Comparison of ENCODE assay signal across 11 cellular contexts in genomic region chr13:77338961-77339401, GRCh38. TPM values are rescaled to one million over a fixed set of nuclear protein-coding genes. Genes with fewer than 3 reads are reported as not detected.
DNase-seq lines count a peak whose midpoint lies in the region; ATAC-seq and TF ChIP-seq lines count a peak whose summit lies in the region.
"Had no signal": no experiment of that assay in that cellular context is flagged by ENCODE, and none has a peak within 500 bp of the region (broad histone marks: within the 10 kb centered on the region; RNA-seq: fewer than 3 reads in every experiment).

No MANE protein-coding gene starts in this region.

- H3K27ac Mint-ChIP-seq in WTC11 (no peak overlapping the region), GM23338 (no peak overlapping the region)

- peak overlapping the region; percentile 67 to 87 (median 82) for H3K4me2 ChIP-seq in BLaER1 treated with 17β-estradiol and CSF1 and Interleukin-3, amounts not matched to agents 10 nM and 100 nM
- H3K4me2 ChIP-seq in SU-DHL-6 (ENCODE audit: low read depth, low read length, poor library complexity, severe bottlenecking) (peak overlapping the region; percentile 47), GM23338 (no peak overlapping the region)

- peaks cover 32 to 51% (median 40%) of the 10 kb centered on the region in 10 experiments for H3K4me1 ChIP-seq in BLaER1 treated with 17β-estradiol and CSF1 and Interleukin-3, amounts not matched to agents 10 nM and 100 nM
- H3K4me1 ChIP-seq in GM23338 (ENCODE audit: insufficient read depth): no peaks in the 10 kb centered on the region

- H3K9me2 ChIP-seq in SU-DHL-6 (replicated peaks; ENCODE audit: insufficient read depth, low read length): no peaks in the 10 kb centered on the region
- H3K9me2 ChIP-seq in GM23338 (ENCODE audit: insufficient read depth): 0 out of 2 replicates have a peak, but pooled peaks cover 4% of the 10 kb centered on the region

- no peaks in the 10 kb centered on the region for H4K20me1 ChIP-seq in BLaER1 treated with 17β-estradiol and CSF1 and Interleukin-3, amounts not matched to agents 10 nM and 100 nM
- H4K20me1 ChIP-seq in SU-DHL-6 (ENCODE audit: low read depth, low read length): no peaks in the 10 kb centered on the region
- no peaks in the 10 kb centered on the region for H4K20me1 ChIP-seq in GM23338 (replicated peaks; ENCODE audit: insufficient read depth)

- intact Hi-C loops in head of caudate nucleus (cut with DNase I): no loop called here

- peak overlapping the region; percentile 35 to 83 (median 73); a peak in 20 of 22 replicates for H3K27ac ChIP-seq in BLaER1 treated with 17β-estradiol and CSF1 and Interleukin-3, amounts not matched to agents 10 nM and 100 nM
- H3K27ac ChIP-seq in SU-DHL-6 (ENCODE audit: low read depth, low read length): peak overlapping the region; percentile 64
- no peak overlapping the region for H3K27ac ChIP-seq in GM23338 (ENCODE audit: low read depth)

- H3K27me3 Mint-ChIP-seq in WTC11 (ENCODE audit: low read depth) (no peaks in the 10 kb centered on the region), GM23338 (ENCODE audit: insufficient read depth, low read depth, poor library complexity) (peaks cover 4% of the 10 kb centered on the region)
- H3K27me3 Mint-ChIP-seq: CD4-positive, CD25-positive, alpha-beta regulatory T cell had no signal

- TF ChIP-seq CTCF in SU-DHL-6 (IDR thresholded peaks at IDR 0.05; ENCODE audit: insufficient read depth, low read length, poor library complexity, severe bottlenecking) (no peak), WTC11 (IDR thresholded peaks at IDR 0.05) (no peak), GM23338 (conservative IDR thresholded peaks at IDR 0.05; ENCODE audit: low read depth in 2 of 2) (no peak)

- peak overlapping the region in 4 of 10 experiments; percentile 16 to 33 (median 20); a peak in 5 of 20 replicates for H3K4me3 ChIP-seq in BLaER1 treated with 17β-estradiol and CSF1 and Interleukin-3, amounts not matched to agents 10 nM and 100 nM
- H3K4me3 ChIP-seq in SU-DHL-6 (ENCODE audit: insufficient read depth, low read length, poor library complexity, severe bottlenecking): no peak overlapping the region
- no peak overlapping the region for H3K4me3 ChIP-seq in GM23338

- H3K36me3 Mint-ChIP-seq in WTC11: no peaks in the 10 kb centered on the region
- H3K36me3 Mint-ChIP-seq in GM23338 (ENCODE audit: low read depth): no peaks in the 10 kb centered on the region
- H3K36me3 Mint-ChIP-seq: CD4-positive, CD25-positive, alpha-beta regulatory T cell had no signal

- H3K36me3 ChIP-seq in BLaER1 treated with 17β-estradiol and CSF1 and Interleukin-3, amounts not matched to agents 10 nM and 100 nM: no peaks in the 10 kb centered on the region
- H3K36me3 ChIP-seq in SU-DHL-6 (ENCODE audit: low read length) (no peaks in the 10 kb centered on the region), GM23338 (ENCODE audit: insufficient read depth) (no peaks in the 10 kb centered on the region)

- no peaks in the 10 kb centered on the region; the same call in 1 of the 2 replicates for H3F3A ChIP-seq in SU-DHL-6 (ENCODE audit: insufficient read depth)
- no peaks in the 10 kb centered on the region for H3F3A ChIP-seq in GM23338 (replicated peaks; ENCODE audit: low read depth)

- POLR2A ChIA-PET in WTC11 (lab: Charles Lee): no interaction called here

- peaks cover 0 to 12% (median 0%) of the 10 kb centered on the region in 11 experiments; a peak in 2 of 22 replicates for H3K9me3 ChIP-seq in BLaER1 treated with 17β-estradiol and CSF1 and Interleukin-3, amounts not matched to agents 10 nM and 100 nM (replicated peaks in 1 of 11)
- H3K9me3 ChIP-seq in SU-DHL-6 (ENCODE audit: insufficient read depth, low read length): no peaks in the 10 kb centered on the region

- H3K79me2 ChIP-seq in SU-DHL-6 (ENCODE audit: insufficient read depth, low read length) (no peaks in the 10 kb centered on the region), GM23338 (replicated peaks; ENCODE audit: insufficient read depth) (no peaks in the 10 kb centered on the region)

- H2AFZ ChIP-seq in SU-DHL-6 (ENCODE audit: low read depth, low read length, severe bottlenecking) (peak overlapping the region; percentile 40), GM23338 (no peak overlapping the region)

- H3K9ac ChIP-seq in BLaER1 treated with 17β-estradiol and CSF1 and Interleukin-3, amounts not matched to agents 10 nM and 100 nM: peak overlapping the region in 10 of 11 experiments; percentile 7 to 70 (median 58); a peak in 16 of 22 replicates
- H3K9ac ChIP-seq in SU-DHL-6 (ENCODE audit: low read length): peak overlapping the region; percentile 19

- H3K4me3 Mint-ChIP-seq in WTC11: no peak overlapping the region
- no peak overlapping the region for H3K4me3 Mint-ChIP-seq in GM23338
- H3K4me3 Mint-ChIP-seq: CD4-positive, CD25-positive, alpha-beta regulatory T cell had no signal

- CTCF ChIA-PET in WTC11 (lab: Charles Lee): no interaction called here

- H3K9me3 Mint-ChIP-seq in WTC11 (no peaks in the 10 kb centered on the region), GM23338 (no peaks in the 10 kb centered on the region)
- H3K9me3 Mint-ChIP-seq: CD4-positive, CD25-positive, alpha-beta regulatory T cell had no signal

- no peak for DNase-seq in NCI-H128 (lab: John Stamatoyannopoulos, UW; ENCODE audit: unreplicated experiment)
- no peak for DNase-seq in WTC11 (ENCODE audit: low spot score)
- no peak for DNase-seq in GM23338 (ENCODE audit: low spot score)
- no peak for DNase-seq in head of caudate nucleus
- DNase-seq: activated effector memory CD4-positive, alpha-beta T cell treated with anti-CD3 and anti-CD28 coated beads, Interleukin-2, amount 50 U/mL, for 16 hours; CD4-positive, CD25-positive, alpha-beta regulatory T cell; NCI-H1092 treated with DMSO at 0.1 percent for 48 hours had no signal

- H3K27me3 ChIP-seq in BLaER1 treated with 17β-estradiol and CSF1 and Interleukin-3, amounts not matched to agents 10 nM and 100 nM: no peaks in the 10 kb centered on the region
- H3K27me3 ChIP-seq in SU-DHL-6 (ENCODE audit: low read length): no peaks in the 10 kb centered on the region
- no peaks in the 10 kb centered on the region for H3K27me3 ChIP-seq in GM23338 (ENCODE audit: insufficient read depth)

- ATAC-seq in GM19372 (IDR thresholded peaks at IDR 0.05; ENCODE audit: low read depth, unreplicated experiment) (peak; percentile 58), HG03135 (IDR thresholded peaks at IDR 0.05; ENCODE audit: unreplicated experiment) (peak; percentile 62), WTC11 (no peak), GM23338 (no peak)

- peaks cover under 1% of the 10 kb centered on the region for H3K4me1 Mint-ChIP-seq in WTC11
- peaks cover under 1% of the 10 kb centered on the region; the same call in 1 of the 3 replicates for H3K4me1 Mint-ChIP-seq in GM23338

TF ChIP-seq in WTC11, 78 proteins besides CTCF, POLR2A, EP300 and RAD21 (continues in another document):
- no peak for TF ChIP-seq JUN (CRISPR knock-in tag; IDR thresholded peaks at IDR 0.05)

TF ChIP-seq in GM23338, 12 proteins besides CTCF, POLR2A, EP300 and RAD21:
- no peak for TF ChIP-seq ZNF331 (CRISPR knock-in tag; IDR thresholded peaks at IDR 0.05; ENCODE audit: low read depth)
- TF ChIP-seq POLR2AphosphoS5 (IDR thresholded peaks at IDR 0.05; ENCODE audit: low read depth): no peak

RNA-seq across cellular contexts. Expression of gene MYCBP2, which starts 12.1 kb away (rescaled TPM):
- 41.5 to 54.3 TPM (median 45.3 TPM) in 3 replicates for total RNA-seq in WTC11 (2021)
- total RNA-seq in GM23338 (2014; rRNA removed; shearing (Covaris generic)): 77.2 and 78.0 TPM in 2 replicates
- polyA plus RNA-seq in GM23338 (2016; fragmentation: Nextera tagmentation; extraction: Ambion mirVana): 38.5 and 54.6 TPM in 2 replicates

Comparison
In these comparisons a context has a peak if more than half of its experiments do, and no peak if none do; other contexts are left out.
1. ATAC-seq: peak in GM19372 (single experiment) and HG03135 (single experiment); none in WTC11 (single experiment) and GM23338 (single experiment).